In the genomic region with DNA sequence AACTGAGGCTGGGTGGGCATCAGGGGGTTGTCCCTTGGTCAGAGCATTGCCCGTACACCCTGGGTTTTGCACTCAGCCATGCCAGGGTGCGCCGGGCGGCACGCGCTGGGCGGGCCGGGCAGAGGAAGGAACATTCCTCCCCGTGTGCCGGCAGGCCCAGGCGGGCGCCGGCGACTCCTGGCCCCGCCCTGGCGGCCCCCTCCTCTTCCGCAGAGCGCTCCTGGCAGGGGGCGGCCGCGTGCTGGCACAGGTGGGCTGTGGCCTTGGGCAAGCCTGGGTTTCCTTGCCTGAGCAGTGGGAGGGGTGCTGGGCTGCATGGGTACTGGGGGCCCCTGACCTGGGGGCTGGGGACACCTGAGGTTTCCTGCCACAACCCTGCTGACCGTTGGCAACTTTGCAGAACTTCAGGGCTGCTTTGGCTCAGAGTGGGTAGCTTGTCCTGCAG, we compare ENCODE assay signal across 8 cellular contexts. TPM values are rescaled to one million over a fixed set of nuclear protein-coding genes. Genes with fewer than 3 reads are reported as not detected.
DNase-seq lines count a peak whose midpoint lies in the region; ATAC-seq and TF ChIP-seq lines count a peak whose summit lies in the region.

No MANE protein-coding gene starts in this region.

- H3K36me3 Mint-ChIP-seq in endothelial cell (ENCODE audit: low read depth, unreplicated experiment), result peaks cover 5% of the 10 kb centered on the region

- no peak for ATAC-seq in GM19395 (IDR thresholded peaks at IDR 0.05; ENCODE audit: unreplicated experiment)

- DNase-seq in BE2C (no peak), NCI-H1105 treated with DMSO at 0.1 percent for 48 hours (lab: John Stamatoyannopoulos, UW) (peak; percentile 86), astrocyte of the hippocampus (ENCODE audit: low read depth, low spot score) (peak; percentile 71), midbrain (lab: John Stamatoyannopoulos, UW) (peak; percentile 55), endothelial cell (ENCODE audit: low spot score) (no peak), hippocampal formation (lab: John Stamatoyannopoulos, UW) (no peak), NAMALWA (ENCODE audit: low spot score) (no peak)

- H3K27me3 Mint-ChIP-seq in endothelial cell (ENCODE audit: unreplicated experiment), result peaks cover 14% of the 10 kb centered on the region

- no peak overlapping the region for H3K4me3 Mint-ChIP-seq in endothelial cell (ENCODE audit: unreplicated experiment)

- peaks cover 26% of the 10 kb centered on the region for H3K36me3 ChIP-seq in BE2C

- TF ChIP-seq CTCF in BE2C (IDR thresholded peaks at IDR 0.05; ENCODE audit: low read depth, low read length), result no peak
- TF ChIP-seq CTCF in endothelial cell (IDR thresholded peaks at IDR 0.05; ENCODE audit: unreplicated experiment), result no peak

- H3K9me3 Mint-ChIP-seq in endothelial cell (ENCODE audit: unreplicated experiment), result no peaks in the 10 kb centered on the region

- peak overlapping the region; percentile 16; the same call in 1 of the 2 replicates for H3K4me3 ChIP-seq in BE2C (ENCODE audit: low read depth, low read length)

- H3K9me3 ChIP-seq in BE2C, result no peaks in the 10 kb centered on the region

- H3K27me3 ChIP-seq in BE2C, result no peaks in the 10 kb centered on the region

- peaks cover 18% of the 10 kb centered on the region for H3K4me1 Mint-ChIP-seq in endothelial cell (ENCODE audit: unreplicated experiment)

- no peak overlapping the region for H3K27ac Mint-ChIP-seq in endothelial cell (ENCODE audit: unreplicated experiment)

- H3K4me1 ChIP-seq in BE2C, result peaks cover 34% of the 10 kb centered on the region

RNA-seq across cellular contexts. Expression of a gene that starts 3.9 kb away (rescaled TPM):
- polyA plus RNA-seq in BE2C (2012; ENCODE audit: insufficient read depth, insufficient read length, low read depth), result 1.6 TPM
- total RNA-seq in endothelial cell (ENCODE audit: unreplicated experiment), result 83.5 TPM

RNA-seq across cellular contexts. Expression of a gene that starts 31.8 kb away (rescaled TPM):
- 77.4 TPM for polyA plus RNA-seq in BE2C (2012; ENCODE audit: insufficient read depth, insufficient read length, low read depth)
- total RNA-seq in endothelial cell (ENCODE audit: unreplicated experiment), result 34.0 TPM

RNA-seq across cellular contexts. Expression of a gene that starts 35.3 kb away (rescaled TPM):
- 4.5 TPM for polyA plus RNA-seq in BE2C (2012; ENCODE audit: insufficient read depth, insufficient read length, low read depth)
- total RNA-seq in endothelial cell (ENCODE audit: unreplicated experiment), result 9.6 TPM

RNA-seq across cellular contexts. Expression of a gene that starts 47.3 kb away (rescaled TPM):
- not detected for polyA plus RNA-seq in BE2C (2012; ENCODE audit: insufficient read depth, insufficient read length, low read depth)
- total RNA-seq in endothelial cell (ENCODE audit: unreplicated experiment), result not detected

Comparison
In these comparisons a context has a peak if more than half of its experiments do, and no peak if none do; other contexts are left out.
1. DNase-seq: peak in NCI-H1105 treated with DMSO at 0.1 percent for 48 hours (single experiment), astrocyte of the hippocampus (single experiment) and midbrain (single experiment); none in BE2C (single experiment), endothelial cell (single experiment), hippocampal formation (0 of 2) and NAMALWA (single experiment).